1 cellular context compared by ENCODE assay signal in the genomic region with DNA sequence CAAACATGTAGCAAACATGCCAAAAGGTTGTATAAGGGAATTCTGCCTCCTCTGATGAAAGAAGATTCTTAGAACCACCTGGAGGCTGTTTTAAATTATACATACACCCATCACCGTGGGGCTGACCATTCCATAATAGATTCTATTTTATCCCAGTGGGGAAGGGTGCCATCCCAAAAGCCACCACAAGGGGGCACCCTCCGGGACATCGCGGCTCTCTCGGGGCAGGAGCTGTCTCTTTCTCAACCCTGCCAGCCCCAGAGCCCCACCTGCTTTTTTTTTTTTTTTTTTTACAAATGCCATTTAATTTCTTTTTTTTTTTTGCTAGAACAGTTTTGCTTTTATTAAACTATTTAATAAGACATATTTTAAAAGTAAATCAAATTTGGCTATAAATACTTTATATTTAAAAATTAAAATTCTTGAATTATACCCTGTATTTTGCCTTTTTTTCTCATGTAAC.
A peak's percentile ranks its signal among the peaks of the same experiment; 100 is the strongest.
TF ChIP-seq lines count a peak whose summit lies in the region.

No MANE protein-coding gene starts in this region.

TF ChIP-seq in H1, 55 proteins besides CTCF, POLR2A, EP300 and RAD21:
- TF ChIP-seq, protein P1, sequence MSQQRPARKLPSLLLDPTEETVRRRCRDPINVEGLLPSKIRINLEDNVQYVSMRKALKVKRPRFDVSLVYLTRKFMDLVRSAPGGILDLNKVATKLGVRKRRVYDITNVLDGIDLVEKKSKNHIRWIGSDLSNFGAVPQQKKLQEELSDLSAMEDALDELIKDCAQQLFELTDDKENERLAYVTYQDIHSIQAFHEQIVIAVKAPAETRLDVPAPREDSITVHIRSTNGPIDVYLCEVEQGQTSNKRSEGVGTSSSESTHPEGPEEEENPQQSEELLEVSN (IDR thresholded peaks at IDR 0.05) = no peak
- TF ChIP-seq CEBPB (IDR thresholded peaks at IDR 0.05; ENCODE audit: low read depth, low read length) = peak; percentile 62
